Comparison of ENCODE assay signal across 2 cellular contexts in the genomic region with DNA sequence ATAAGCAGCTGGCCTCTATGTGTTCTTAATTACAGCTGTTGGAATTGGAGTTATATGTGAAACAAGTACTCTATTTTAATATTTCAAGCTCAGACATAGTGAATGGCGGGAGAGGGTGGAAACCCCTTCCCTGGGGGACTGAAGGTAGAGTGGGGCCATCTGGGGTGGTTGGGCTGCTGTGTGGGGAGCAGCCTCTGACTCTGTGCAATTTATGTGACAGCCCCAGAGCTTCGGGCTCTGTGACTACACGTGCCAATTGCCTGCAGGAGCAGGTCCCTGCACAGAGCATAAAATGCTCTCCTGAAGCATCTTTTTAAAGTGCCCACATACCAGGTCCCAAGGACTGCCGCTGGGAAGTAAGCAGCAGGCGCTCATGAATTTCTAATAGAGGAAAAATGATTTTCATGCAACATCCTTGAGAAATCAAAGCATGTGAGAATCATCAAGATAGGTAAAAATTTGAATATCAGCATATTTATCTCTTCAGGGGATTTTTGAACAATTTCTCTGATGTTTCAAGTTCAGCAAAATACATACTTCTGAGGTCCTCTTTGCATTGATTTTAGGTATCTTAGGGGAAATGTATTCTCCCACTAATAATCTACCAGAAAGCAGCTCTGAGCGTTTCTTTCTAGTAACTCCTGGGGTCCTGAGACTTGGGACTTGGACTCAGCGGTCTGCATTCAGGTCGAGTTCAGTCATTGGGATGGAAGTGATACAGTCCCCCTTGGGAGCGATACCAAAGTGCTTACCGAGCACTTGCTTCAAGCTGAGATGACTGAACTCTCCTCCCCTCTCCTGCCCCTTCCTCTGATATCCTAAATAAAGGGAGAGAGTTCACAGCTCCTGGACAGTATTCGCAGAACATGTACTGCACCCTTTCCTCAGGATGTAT.
TF ChIP-seq lines count a peak whose summit lies in the region.

No MANE protein-coding gene starts in this region.

TF ChIP-seq in K562, 482 proteins besides CTCF, POLR2A, EP300 and RAD21:
- TF ChIP-seq ZNF586 (CRISPR knock-in tag; conservative IDR thresholded peaks at IDR 0.05): no peak
- no peak for TF ChIP-seq ZBTB17 (CRISPR knock-in tag; IDR thresholded peaks at IDR 0.05)
- TF ChIP-seq SUPT5H (IDR thresholded peaks at IDR 0.05): no peak
- no peak for TF ChIP-seq ZNF644 (tag; IDR thresholded peaks at IDR 0.05; ENCODE audit: low read depth)
- peak; percentile 26; the same call in 1 of the 2 replicates for TF ChIP-seq ZNF316 (IDR thresholded peaks at IDR 0.05)
- no peak for TF ChIP-seq E2F3 (CRISPR knock-in tag; IDR thresholded peaks at IDR 0.05)

TF ChIP-seq in HepG2, 621 proteins besides CTCF, POLR2A, EP300 and RAD21:
- TF ChIP-seq PHB2 (IDR thresholded peaks at IDR 0.05; ENCODE audit: partially characterized antibody) (no peak), MAFF (IDR thresholded peaks at IDR 0.05; ENCODE audit: low read depth, low read length) (peak; percentile 13; the same call in 1 of the 2 replicates), ZNF770 (CRISPR knock-in tag; IDR thresholded peaks at IDR 0.05) (no peak), NFAT5 (CRISPR knock-in tag; IDR thresholded peaks at IDR 0.05) (no peak), ZMYM4 (CRISPR knock-in tag; IDR thresholded peaks at IDR 0.05) (no peak), MAFK (conservative IDR thresholded peaks at IDR 0.05 in 1 of 2, IDR thresholded peaks at IDR 0.05 in 1 of 2; ENCODE audit: low read length in 2 of 2) (peak; percentile 51 to 62; a peak in 3 of 4 replicates), EEA1 (CRISPR knock-in tag; IDR thresholded peaks at IDR 0.05; ENCODE audit: borderline replicate concordance) (no peak)
